Comparison of ENCODE assay signal across 8 cellular contexts in the genomic region with DNA sequence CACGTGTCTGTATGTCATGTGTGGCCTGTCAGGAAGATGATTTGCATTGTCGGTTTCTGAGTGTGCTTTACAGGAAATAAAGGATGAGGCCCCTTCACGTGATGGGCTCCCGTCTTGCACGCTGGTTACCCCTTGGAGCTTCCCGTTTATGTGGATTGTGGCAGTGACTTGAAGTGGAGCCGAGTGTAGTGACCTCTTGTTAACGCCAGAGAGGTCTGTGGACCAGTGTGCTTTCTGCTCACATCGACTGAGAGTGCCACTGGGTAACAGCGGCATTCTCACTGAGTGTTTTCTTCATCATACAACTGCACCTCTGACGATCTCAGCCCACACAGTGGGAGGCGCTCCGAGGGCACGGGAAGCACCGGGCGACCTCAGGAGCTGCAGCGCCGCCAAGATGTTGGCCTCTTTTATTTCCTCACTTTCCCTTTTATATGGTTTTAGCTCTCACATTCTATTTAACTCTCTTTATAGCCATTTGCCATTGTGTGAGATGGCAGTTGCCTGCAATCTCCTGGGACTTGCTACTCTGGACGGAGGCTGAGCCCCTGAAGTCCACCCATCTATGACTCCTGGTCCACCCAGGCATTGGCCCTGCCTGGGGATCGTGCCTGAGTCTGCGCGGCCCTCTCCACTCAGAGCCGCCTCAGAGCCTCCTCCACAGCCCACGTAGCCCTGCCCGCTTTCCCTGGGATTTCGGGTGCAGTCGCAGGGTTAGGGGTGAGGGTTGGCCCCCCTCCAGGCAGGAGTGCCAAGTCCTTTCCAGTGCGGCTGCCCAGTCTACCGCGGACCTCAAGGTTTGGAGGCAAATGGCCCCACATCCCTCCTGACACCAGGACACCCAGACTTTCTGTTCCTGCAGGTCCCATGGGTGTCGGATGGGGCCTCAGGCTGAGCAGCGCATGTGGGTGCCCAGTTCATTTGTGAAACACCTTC.
DNase-seq lines count a peak whose midpoint lies in the region; ATAC-seq, FAIRE-seq and TF ChIP-seq lines count a peak whose summit lies in the region.

No MANE protein-coding gene starts in this region.

- H3K9me3 ChIP-seq in spleen (no peaks in the 10 kb centered on the region), small intestine (ENCODE audit: control insufficient read depth, low read depth) (no peaks in the 10 kb centered on the region), smooth muscle cell (replicated peaks; ENCODE audit: low read depth) (no peaks in the 10 kb centered on the region)

- H3K4me1 Mint-ChIP-seq in activated naive CD4-positive, alpha-beta T cell treated with anti-CD3 and anti-CD28 coated beads, Interleukin-2, amount 50 U/mL, for 24 hours = peaks cover 28% of the 10 kb centered on the region

- peaks cover 14 to 47% (median 33%) of the 10 kb centered on the region in 6 donors for H3K4me1 ChIP-seq in spleen
- H3K4me1 ChIP-seq in small intestine (ENCODE audit: control insufficient read depth in 2 of 2, insufficient read depth in 1 of 2, low read depth in 1 of 2, low read length in 1 of 2) = no peaks in the 10 kb centered on the region
- H3K4me1 ChIP-seq in smooth muscle cell (ENCODE audit: low read depth) = no peaks in the 10 kb centered on the region

- no peaks in the 10 kb centered on the region for H3K27me3 Mint-ChIP-seq in activated naive CD4-positive, alpha-beta T cell treated with anti-CD3 and anti-CD28 coated beads, Interleukin-2, amount 50 U/mL, for 24 hours

- WGBS in spleen, 5 donors = 38 to 52% (median 45%) methylated on average over 29 to 32 of the region's 32 CpGs
- 71 to 81% (median 71%) methylated on average over 32 of the region's 32 CpGs for WGBS in small intestine, 3 donors
- 89% methylated on average over 32 of the region's 32 CpGs for WGBS in smooth muscle cell (ENCODE audit: low lambda C conversion rate)

- H3K36me3 ChIP-seq in spleen (no peaks in the 10 kb centered on the region), small intestine (ENCODE audit: control insufficient read depth in 2 of 2, insufficient read depth in 2 of 2, low read length in 2 of 2) (no peaks in the 10 kb centered on the region), smooth muscle cell (ENCODE audit: low read depth) (no peaks in the 10 kb centered on the region)

- H3K9ac ChIP-seq in smooth muscle cell (ENCODE audit: low read depth) = no peak overlapping the region

- no peaks in the 10 kb centered on the region for H3K36me3 Mint-ChIP-seq in activated naive CD4-positive, alpha-beta T cell treated with anti-CD3 and anti-CD28 coated beads, Interleukin-2, amount 50 U/mL, for 24 hours

- TF ChIP-seq CTCF in spleen (IDR thresholded peaks at IDR 0.05 in 8 of 11, conservative IDR thresholded peaks at IDR 0.05 in 3 of 11) (peak in 6 of 11 experiments; percentile 11 to 51 (median 26)), smooth muscle cell (IDR thresholded peaks at IDR 0.05; ENCODE audit: borderline replicate concordance, insufficient read depth, poor library complexity, severe bottlenecking) (no peak)

- H3K79me2 ChIP-seq in smooth muscle cell (ENCODE audit: low read depth) = no peaks in the 10 kb centered on the region

- peak overlapping the region; percentile 76 for H3K27ac Mint-ChIP-seq in activated naive CD4-positive, alpha-beta T cell treated with anti-CD3 and anti-CD28 coated beads, Interleukin-2, amount 50 U/mL, for 24 hours

- no peaks in the 10 kb centered on the region for H3F3A ChIP-seq in smooth muscle cell (ENCODE audit: low read depth)

- H3K4me3 Mint-ChIP-seq in activated naive CD4-positive, alpha-beta T cell treated with anti-CD3 and anti-CD28 coated beads, Interleukin-2, amount 50 U/mL, for 24 hours = peak overlapping the region; percentile 71

- ATAC-seq in GM19467 (IDR thresholded peaks at IDR 0.05; ENCODE audit: unreplicated experiment) (peak; percentile 43), HG03135 (IDR thresholded peaks at IDR 0.05; ENCODE audit: unreplicated experiment) (no peak)

- DNase-seq in M059J (ENCODE audit: low read depth) (peak; percentile 7), spleen (peak; percentile 82), NCI-H1436 treated with DMSO at 0.1 percent for 48 hours (lab: John Stamatoyannopoulos, UW) (no peak), small intestine (no peak), smooth muscle cell (lab: John Stamatoyannopoulos, UW; ENCODE audit: unreplicated experiment) (no peak)

- H3K27ac ChIP-seq in spleen (peak overlapping the region in 4 of 8 donors; percentile 32 to 74 (median 62)), small intestine (ENCODE audit: low read depth in 1 of 2, low read length in 1 of 2) (no peak overlapping the region), smooth muscle cell (ENCODE audit: low read depth) (no peak overlapping the region)

- no peak overlapping the region for H2AFZ ChIP-seq in smooth muscle cell (ENCODE audit: low read depth)

- TF ChIP-seq POLR2A in spleen (IDR thresholded peaks at IDR 0.05) = no peak

- no peaks in the 10 kb centered on the region for H3K9me3 Mint-ChIP-seq in activated naive CD4-positive, alpha-beta T cell treated with anti-CD3 and anti-CD28 coated beads, Interleukin-2, amount 50 U/mL, for 24 hours

- H3K27me3 ChIP-seq in spleen (replicated peaks in 1 of 7) (peaks cover 0 to 86% (median 29%) of the 10 kb centered on the region in 7 donors), small intestine (ENCODE audit: control insufficient read depth in 2 of 2, insufficient read depth in 2 of 2, low read length in 2 of 2) (no peaks in the 10 kb centered on the region), smooth muscle cell (ENCODE audit: low read depth) (no peaks in the 10 kb centered on the region)

- H4K20me1 ChIP-seq in smooth muscle cell (ENCODE audit: low read depth) = no peaks in the 10 kb centered on the region

- no peak overlapping the region for H3K4me2 ChIP-seq in smooth muscle cell

- intact Hi-C loops in spleen (cut with DNase I; ENCODE audit: low total_unique reads) = no loop called here

- peak overlapping the region in 2 of 8 donors; percentile 4 to 24 for H3K4me3 ChIP-seq in spleen
- H3K4me3 ChIP-seq in small intestine (ENCODE audit: low read depth in 1 of 2, low read length in 2 of 2) = no peak overlapping the region
- no peak overlapping the region for H3K4me3 ChIP-seq in smooth muscle cell

- FAIRE-seq in small intestine (lab: Jason Lieb, UNC) = no peak

Comparison
In these comparisons a context has a peak if more than half of its experiments do, and no peak if none do; other contexts are left out.
1. DNase-seq: peak in M059J (single experiment) and spleen (single experiment); none in NCI-H1436 treated with DMSO at 0.1 percent for 48 hours (single experiment), small intestine (single experiment) and smooth muscle cell (single experiment).